ENCODE assay signal across 8 cellular contexts in genomic region chr6:100472674-100473073, GRCh38. TPM values are rescaled to one million over a fixed set of nuclear protein-coding genes. Genes with fewer than 3 reads are reported as not detected.
DNase-seq lines count a peak whose midpoint lies in the region; ATAC-seq and TF ChIP-seq lines count a peak whose summit lies in the region.

No MANE protein-coding gene starts in this region.

- DNase-seq in testis (no peak), posterior vena cava (ENCODE audit: low spot score) (no peak), HUDEP-2 (lab: John Stamatoyannopoulos, UW; ENCODE audit: unreplicated experiment in 76 of 76) (no peak), esophagus squamous epithelium (lab: John Stamatoyannopoulos, UW) (no peak)

- 31 to 45% methylated on average over 3 of the region's 3 CpGs for WGBS in testis, 2 donors
- WGBS in esophagus squamous epithelium, 2 donors: 3 to 25% methylated on average over 3 of the region's 3 CpGs

- ATAC-seq in GM18909 (IDR thresholded peaks at IDR 0.05; ENCODE audit: poor library complexity, unreplicated experiment): peak; percentile 91
- peak; percentile 87 for ATAC-seq in HG02981 (IDR thresholded peaks at IDR 0.05; ENCODE audit: unreplicated experiment)

- intact Hi-C loops in testis (cut with DNase I; ENCODE audit: low total_unique reads) (no loop called here), posterior vena cava (cut with DNase I) (no loop called here), esophagus squamous epithelium (cut with DNase I) (no loop called here)

- no peaks in the 10 kb centered on the region for H3K27me3 ChIP-seq in testis
- peaks cover 12 to 97% (median 14%) of the 10 kb centered on the region in 4 donors for H3K27me3 ChIP-seq in esophagus squamous epithelium

- H3K4me3 ChIP-seq in testis (no peak overlapping the region), esophagus squamous epithelium (no peak overlapping the region)

- TF ChIP-seq POLR2A in Raji (IDR thresholded peaks at IDR 0.05; ENCODE audit: insufficient read depth, low read depth, low read length): 0 out of 2 replicates have a peak, but pooled peaks have one; percentile 19
- TF ChIP-seq POLR2A in testis (IDR thresholded peaks at IDR 0.05): no peak
- TF ChIP-seq POLR2A in esophagus squamous epithelium (IDR thresholded peaks at IDR 0.05): no peak

- H3K9me3 ChIP-seq in testis (no peaks in the 10 kb centered on the region), esophagus squamous epithelium (no peaks in the 10 kb centered on the region)

- no peaks in the 10 kb centered on the region for H3K36me3 ChIP-seq in testis (ENCODE audit: low read depth, missing control alignments)
- no peaks in the 10 kb centered on the region for H3K36me3 ChIP-seq in esophagus squamous epithelium

- H3K4me1 ChIP-seq in testis (no peaks in the 10 kb centered on the region), esophagus squamous epithelium (peaks cover 0 to under 1% (median 0%) of the 10 kb centered on the region in 3 donors)

- H3K27ac ChIP-seq in 22Rv1: no peak overlapping the region
- H3K27ac ChIP-seq in testis: no peak overlapping the region
- no peak overlapping the region for H3K27ac ChIP-seq in esophagus squamous epithelium

- TF ChIP-seq CTCF in 22Rv1 (IDR thresholded peaks at IDR 0.05): peak; percentile 19
- TF ChIP-seq CTCF in testis (IDR thresholded peaks at IDR 0.05): no peak
- no peak for TF ChIP-seq CTCF in esophagus squamous epithelium (IDR thresholded peaks at IDR 0.05)

RNA-seq across cellular contexts. Expression of gene SIM1, which starts 8.0 kb away (rescaled TPM):
- total RNA-seq in testis: 1 to 10 TPM in 1 of 2 donors, under 1 TPM in 1; 0.43 to 1.5 TPM
- 0.88 TPM for polyA plus RNA-seq in testis (ENCODE audit: insufficient read depth, low read depth, low replicate concordance)
- not detected for total RNA-seq in posterior vena cava
- total RNA-seq in esophagus squamous epithelium: under 1 TPM in 1 of 4 donors, not detected in 3; under 0.01 TPM
